In genomic region chr19:12882589-12882988, GRCh38 we compare ENCODE assay signal across 19 cellular contexts. TPM values are rescaled to one million over a fixed set of nuclear protein-coding genes. Genes with fewer than 3 reads are reported as not detected.
A peak's percentile ranks its signal among the peaks of the same experiment; 100 is the strongest.
DNase-seq lines count a peak whose midpoint lies in the region; ATAC-seq and TF ChIP-seq lines count a peak whose summit lies in the region.
"Had no signal": no experiment of that assay in that cellular context is flagged by ENCODE, and none has a peak within 500 bp of the region (broad histone marks: within the 10 kb centered on the region; RNA-seq: fewer than 3 reads in every experiment).

No MANE protein-coding gene starts in this region.

- H3K9me3 Mint-ChIP-seq in activated CD4-positive, alpha-beta T cell treated with anti-CD3 and anti-CD28 coated beads, Interleukin-2, amount 10 ng/mL, durations not matched to agents 7 days and 5 days, result peaks cover 9% of the 10 kb centered on the region
- H3K9me3 Mint-ChIP-seq in effector memory CD8-positive, alpha-beta T cell, result no peaks in the 10 kb centered on the region
- no peaks in the 10 kb centered on the region for H3K9me3 Mint-ChIP-seq in osteocyte (ENCODE audit: unreplicated experiment)

- peaks cover 0 to 12% (median 1%) of the 10 kb centered on the region in 4 donors for H3K36me3 ChIP-seq in transverse colon

- H3K27ac Mint-ChIP-seq in activated CD4-positive, alpha-beta T cell treated with anti-CD3 and anti-CD28 coated beads, Interleukin-2, amount 10 ng/mL, durations not matched to agents 7 days and 5 days, result peak overlapping the region; percentile 90
- H3K27ac Mint-ChIP-seq in effector memory CD8-positive, alpha-beta T cell, result peak overlapping the region; percentile 79 to 94
- no peak overlapping the region for H3K27ac Mint-ChIP-seq in osteocyte (ENCODE audit: unreplicated experiment)

- peaks cover 37% of the 10 kb centered on the region for H3K4me1 Mint-ChIP-seq in activated CD4-positive, alpha-beta T cell treated with anti-CD3 and anti-CD28 coated beads, Interleukin-2, amount 10 ng/mL, durations not matched to agents 7 days and 5 days
- peaks cover 33% of the 10 kb centered on the region in 2 donors for H3K4me1 Mint-ChIP-seq in effector memory CD8-positive, alpha-beta T cell (ENCODE audit: low read depth in 2 of 2)
- peaks cover 15% of the 10 kb centered on the region for H3K4me1 Mint-ChIP-seq in osteocyte (ENCODE audit: unreplicated experiment)

- H3K27ac ChIP-seq in RWPE1, result peak overlapping the region; percentile 87; the same call in 1 of the 2 replicates
- no peak overlapping the region for H3K27ac ChIP-seq in transverse colon

- no peak for ATAC-seq in effector memory CD8-positive, alpha-beta T cell (replicated peaks)
- ATAC-seq: A549, GM12878, heart right ventricle had no signal

- DNase-seq in activated CD4-positive, alpha-beta T cell treated with anti-CD3 and anti-CD28 coated beads, Interleukin-2, amount 10 ng/mL, durations not matched to agents 7 days and 5 days, result no peak
- no peak for DNase-seq in activated CD4-positive, alpha-beta T cell treated with anti-CD3 and anti-CD28 coated beads for 48 hours
- DNase-seq in RWPE1 (ENCODE audit: low spot score) (no peak), osteocyte (ENCODE audit: extremely low spot score, unreplicated experiment) (no peak), retina (no peak), transverse colon (no peak), SK-N-DZ (ENCODE audit: low spot score) (no peak)
- no peak for DNase-seq in effector memory CD8-positive, alpha-beta T cell
- DNase-seq: esophagus squamous epithelium, heart right ventricle, NCI-H1105, NCI-H2227 treated with DMSO at 0.1 percent for 48 hours had no signal

- TF ChIP-seq CTCF in RWPE1 (conservative IDR thresholded peaks at IDR 0.05; ENCODE audit: low read depth), result no peak
- TF ChIP-seq CTCF in osteocyte (IDR thresholded peaks at IDR 0.05), result no peak
- TF ChIP-seq CTCF in transverse colon (IDR thresholded peaks at IDR 0.05), result no peak

- TF ChIP-seq EP300 in transverse colon (IDR thresholded peaks at IDR 0.05; ENCODE audit: low read depth), result no peak

- POLR2A ChIA-PET in activated CD4-positive, alpha-beta T cell treated with anti-CD3 and anti-CD28 coated beads, Interleukin-2, amount 10 ng/mL, durations not matched to agents 7 days and 5 days (lab: Charles Lee), result interaction anchor here (0.6 kb wide), 1 partner anchor 91 kb away, joined by 3 read pairs; the partner anchor contains the start of gene JUNB
- POLR2A ChIA-PET in RWPE1 (lab: Yijun Ruan, JAX; ENCODE audit: low non-redundant PET), result interaction anchor here (0.6 to 0.7 kb wide), 2 partner anchors 12 to 162 kb away, joined by 3 read pairs; no protein-coding TSS in a partner anchor

- in situ Hi-C loops in transverse colon (cut with MboI; ENCODE audit: low pct_ligation_motif_present in 1 of 4, low pct_unique_long_range_greater_than_20kb in 1 of 4, low sequenced_read_pairs in 3 of 4), result no loop called here

- intact Hi-C loops in transverse colon (cut with DNase I; ENCODE audit: low total_unique reads), result loop anchor here (10.0 kb wide), 2 partner anchors 62 to 212 kb away; partner anchors contain the start of gene RAD23A

- H3K4me1 ChIP-seq in transverse colon, result peaks cover 0 to 27% (median 25%) of the 10 kb centered on the region in 4 donors
- H3K4me1 ChIP-seq: A549 had no signal

- TF ChIP-seq POLR2A in transverse colon (IDR thresholded peaks at IDR 0.05), result no peak

- H3K36me3 Mint-ChIP-seq in activated CD4-positive, alpha-beta T cell treated with anti-CD3 and anti-CD28 coated beads, Interleukin-2, amount 10 ng/mL, durations not matched to agents 7 days and 5 days (ENCODE audit: low read depth), result peaks cover 20% of the 10 kb centered on the region
- peaks cover 35% of the 10 kb centered on the region for H3K36me3 Mint-ChIP-seq in effector memory CD8-positive, alpha-beta T cell (ENCODE audit: insufficient read depth)
- peaks cover 8% of the 10 kb centered on the region for H3K36me3 Mint-ChIP-seq in osteocyte (ENCODE audit: unreplicated experiment)

- CTCF ChIA-PET in activated CD4-positive, alpha-beta T cell treated with anti-CD3 and anti-CD28 coated beads, Interleukin-2, amount 10 ng/mL, durations not matched to agents 7 days and 5 days (lab: Charles Lee), result interaction anchor here (0.7 to 2.5 kb wide), 9 partner anchors 10 to 228 kb away, joined by 3 to 14 read pairs (median 4); no protein-coding TSS in a partner anchor
- CTCF ChIA-PET in RWPE1 (lab: Yijun Ruan, JAX), result interaction anchor here (0.6 to 1.9 kb wide), 2 partner anchors 33 to 35 kb away, joined by 4 to 8 read pairs; no protein-coding TSS in a partner anchor

- WGBS in transverse colon (ENCODE audit: low coverage in 1 of 2), 2 donors, result 73 to 91% methylated on average over 2 to 3 of the region's 3 CpGs

- H3K27me3 ChIP-seq in transverse colon, result peaks cover 13% of the 10 kb centered on the region

- no peak overlapping the region for H3K4me3 ChIP-seq in transverse colon
- H3K4me3 ChIP-seq: GM12878, HAP-1 had no signal

- no peaks in the 10 kb centered on the region for H3K9me3 ChIP-seq in transverse colon
- H3K9me3 ChIP-seq: thoracic aorta had no signal

- H3K4me3 Mint-ChIP-seq in activated CD4-positive, alpha-beta T cell treated with anti-CD3 and anti-CD28 coated beads, Interleukin-2, amount 10 ng/mL, durations not matched to agents 7 days and 5 days, result peak overlapping the region; percentile 79
- peak overlapping the region; percentile 85 to 88 for H3K4me3 Mint-ChIP-seq in effector memory CD8-positive, alpha-beta T cell
- peak overlapping the region; percentile 83 for H3K4me3 Mint-ChIP-seq in osteocyte (ENCODE audit: unreplicated experiment)

- peaks cover 6% of the 10 kb centered on the region for H3K27me3 Mint-ChIP-seq in activated CD4-positive, alpha-beta T cell treated with anti-CD3 and anti-CD28 coated beads, Interleukin-2, amount 10 ng/mL, durations not matched to agents 7 days and 5 days
- no peaks in the 10 kb centered on the region for H3K27me3 Mint-ChIP-seq in effector memory CD8-positive, alpha-beta T cell
- peaks cover 20% of the 10 kb centered on the region for H3K27me3 Mint-ChIP-seq in osteocyte (ENCODE audit: unreplicated experiment)

RNA-seq across cellular contexts. Expression of gene DNASE2, which starts 1.3 kb away (rescaled TPM):
- total RNA-seq in activated CD4-positive, alpha-beta T cell treated with anti-CD3 and anti-CD28 coated beads, Interleukin-2, amount 10 ng/mL, durations not matched to agents 7 days and 5 days, result 10 to 100 TPM; 28.8 to 30.0 TPM
- total RNA-seq in osteocyte, result 47.3 and 57.0 TPM in 2 replicates
- 10 to 100 TPM; 24.6 to 34.4 (median 34.4) TPM for total RNA-seq in transverse colon
- polyA plus RNA-seq in SK-N-DZ (2014; cell fraction: cytosol; rRNA removed), result 13.5 and 18.1 TPM in 2 replicates
- polyA plus RNA-seq in SK-N-DZ (2014; cell fraction: nucleus; rRNA removed), result 3.7 and 3.9 TPM in 2 replicates

RNA-seq across cellular contexts. Expression of gene KLF1, which starts 4.4 kb away (rescaled TPM):
- under 1 TPM in 1 of 2 experiments, not detected in 1; 0.20 TPM for total RNA-seq in activated CD4-positive, alpha-beta T cell treated with anti-CD3 and anti-CD28 coated beads, Interleukin-2, amount 10 ng/mL, durations not matched to agents 7 days and 5 days
- not detected in 2 replicates for total RNA-seq in osteocyte
- total RNA-seq in transverse colon, result under 1 TPM in 1 of 4 donors, not detected in 3; 0.32 TPM
- 1.9 and 2.0 TPM in 2 replicates for polyA plus RNA-seq in SK-N-DZ (2014; cell fraction: cytosol; rRNA removed)
- 1.0 and 2.0 TPM in 2 replicates for polyA plus RNA-seq in SK-N-DZ (2014; cell fraction: nucleus; rRNA removed)
- total RNA-seq: esophagus squamous epithelium, kidney epithelial cell, pulmonary artery endothelial cell, Right ventricle myocardium superior, thoracic aorta had no signal
- polyA plus RNA-seq: A549, heart right ventricle had no signal

RNA-seq across cellular contexts. Expression of gene GCDH, which starts 8.4 kb away (rescaled TPM):
- 10 to 100 TPM; 35.4 to 41.7 TPM for total RNA-seq in activated CD4-positive, alpha-beta T cell treated with anti-CD3 and anti-CD28 coated beads, Interleukin-2, amount 10 ng/mL, durations not matched to agents 7 days and 5 days
- total RNA-seq in osteocyte (23.1 and 23.8 TPM in 2 replicates), transverse colon (10 to 100 TPM in 3 of 4 donors, 1 to 10 TPM in 1; 1.9 to 43.4 (median 33.2) TPM)
- polyA plus RNA-seq in SK-N-DZ (2014; cell fraction: cytosol; rRNA removed), result 55.9 and 85.5 TPM in 2 replicates
- 56.2 and 117 TPM in 2 replicates for polyA plus RNA-seq in SK-N-DZ (2014; cell fraction: nucleus; rRNA removed)

RNA-seq across cellular contexts. Expression of gene SYCE2, which starts 36.5 kb away (rescaled TPM):
- 1 to 10 TPM; 3.2 to 4.5 TPM for total RNA-seq in activated CD4-positive, alpha-beta T cell treated with anti-CD3 and anti-CD28 coated beads, Interleukin-2, amount 10 ng/mL, durations not matched to agents 7 days and 5 days
- total RNA-seq in osteocyte (not detected in 2 replicates), transverse colon (under 1 TPM in 1 of 4 donors, not detected in 3; 0.68 TPM)
- polyA plus RNA-seq in SK-N-DZ (2014; cell fraction: cytosol; rRNA removed), result 0.22 and 0.53 TPM in 2 replicates
- polyA plus RNA-seq in SK-N-DZ (2014; cell fraction: nucleus; rRNA removed), result 0.75 and 1.5 TPM in 2 replicates
- total RNA-seq: Right ventricle myocardium superior, thoracic aorta had no signal

RNA-seq across cellular contexts. Expression of gene MAST1, which starts 44.3 kb away (rescaled TPM):
- under 1 TPM; 0.35 to 0.67 TPM for total RNA-seq in activated CD4-positive, alpha-beta T cell treated with anti-CD3 and anti-CD28 coated beads, Interleukin-2, amount 10 ng/mL, durations not matched to agents 7 days and 5 days
- total RNA-seq in osteocyte, result 0.32 TPM in 1 of 2 replicates, not detected in the other
- 1 to 10 TPM in 1 of 4 donors, under 1 TPM in 2, not detected in 1; 0.64 to 2.4 (median 0.82) TPM for total RNA-seq in transverse colon
- polyA plus RNA-seq in SK-N-DZ (2014; cell fraction: cytosol; rRNA removed), result 18.5 and 25.5 TPM in 2 replicates
- polyA plus RNA-seq in SK-N-DZ (2014; cell fraction: nucleus; rRNA removed), result 81.0 and 102 TPM in 2 replicates
- total RNA-seq: Right ventricle myocardium superior, thoracic aorta had no signal
